18 cellular contexts compared by ENCODE assay signal in the genomic region with DNA sequence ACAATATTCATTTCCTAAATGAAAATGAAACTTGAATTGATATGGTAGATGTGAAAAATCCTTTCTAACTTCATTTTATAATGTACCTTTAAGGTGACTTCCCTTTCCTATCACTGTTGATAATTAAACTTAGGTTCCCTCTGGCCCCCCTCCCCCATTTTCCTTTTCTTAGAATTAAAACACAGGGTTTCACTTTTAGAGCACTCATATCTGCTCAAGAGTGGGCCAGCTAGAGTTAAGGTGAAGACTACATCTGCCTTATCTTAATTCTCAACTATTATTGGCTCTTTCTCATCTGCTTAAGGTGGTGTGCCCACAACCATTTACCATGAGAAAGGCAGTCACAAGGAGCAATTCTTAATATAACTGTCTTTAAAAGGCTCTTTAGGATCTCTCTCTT. TPM values are rescaled to one million over a fixed set of nuclear protein-coding genes. Genes with fewer than 3 reads are reported as not detected.
DNase-seq lines count a peak whose midpoint lies in the region; ATAC-seq and TF ChIP-seq lines count a peak whose summit lies in the region.
"Had no signal": no experiment of that assay in that cellular context is flagged by ENCODE, and none has a peak within 500 bp of the region (broad histone marks: within the 10 kb centered on the region; RNA-seq: fewer than 3 reads in every experiment).

No MANE protein-coding gene starts in this region.

- no peaks in the 10 kb centered on the region for H3K36me3 ChIP-seq in mesendoderm (ENCODE audit: control insufficient read depth, insufficient read depth, low read length)
- H3K36me3 ChIP-seq: adrenal gland, ovary, sigmoid colon, vagina had no signal

- no peaks in the 10 kb centered on the region for H3K36me3 Mint-ChIP-seq in CD4-positive, alpha-beta T cell (ENCODE audit: low read depth)
- no peaks in the 10 kb centered on the region for H3K36me3 Mint-ChIP-seq in WTC11

- H3K4me2 ChIP-seq in mesendoderm (ENCODE audit: low read length) = no peak overlapping the region

- no peak overlapping the region for H3K9ac ChIP-seq in mesendoderm (ENCODE audit: low read length)

- no peaks in the 10 kb centered on the region for H3K9me3 ChIP-seq in CD4-positive, alpha-beta T cell (ENCODE audit: control insufficient read depth, low read length)
- H3K9me3 ChIP-seq: adrenal gland, ovary, sigmoid colon, vagina had no signal

- H3K18ac ChIP-seq in mesendoderm (ENCODE audit: low read length) = no peak overlapping the region

- H3K27me3 Mint-ChIP-seq in CD4-positive, alpha-beta T cell = no peaks in the 10 kb centered on the region
- H3K27me3 Mint-ChIP-seq in WTC11 (ENCODE audit: low read depth) = no peaks in the 10 kb centered on the region

- intact Hi-C loops in CD4-positive, alpha-beta T cell (cut with DNase I, micrococcal nuclease) = no loop called here
- intact Hi-C loops in left cardiac atrium (cut with DNase I) = no loop called here

- no peak overlapping the region for H3K27ac ChIP-seq in CD4-positive, alpha-beta T cell (ENCODE audit: low read depth, low read length)
- no peak overlapping the region for H3K27ac ChIP-seq in mesendoderm (ENCODE audit: low read depth, low read length)
- H3K27ac ChIP-seq: adrenal gland, ovary, sigmoid colon, vagina had no signal

- POLR2A ChIA-PET in CD4-positive, alpha-beta T cell (lab: Charles Lee) = no interaction called here
- POLR2A ChIA-PET in GM10248 (lab: Yijun Ruan, JAX) (no interaction called here), WTC11 (lab: Charles Lee) (no interaction called here)

- peak overlapping the region; percentile 50 for H3K27ac Mint-ChIP-seq in CD4-positive, alpha-beta T cell
- H3K27ac Mint-ChIP-seq in WTC11 = peak overlapping the region; percentile 35

- no peak overlapping the region for H2BK5ac ChIP-seq in mesendoderm (ENCODE audit: low read length)

- peak overlapping the region; percentile 45 for H3K23ac ChIP-seq in mesendoderm (ENCODE audit: low read length)

- no peak overlapping the region for H4K8ac ChIP-seq in mesendoderm (ENCODE audit: low read depth, low read length)

- H3K9me3 Mint-ChIP-seq in CD4-positive, alpha-beta T cell = no peaks in the 10 kb centered on the region
- H3K9me3 Mint-ChIP-seq in WTC11 = no peaks in the 10 kb centered on the region

- no peaks in the 10 kb centered on the region for H3K79me1 ChIP-seq in mesendoderm (ENCODE audit: low read length)

- H3K4ac ChIP-seq in mesendoderm (ENCODE audit: low read depth, low read length) = no peak overlapping the region

- peaks cover 31% of the 10 kb centered on the region for H3K4me1 Mint-ChIP-seq in CD4-positive, alpha-beta T cell (ENCODE audit: low read depth)
- peaks cover 21% of the 10 kb centered on the region for H3K4me1 Mint-ChIP-seq in WTC11

- no peak overlapping the region for H3K4me3 Mint-ChIP-seq in CD4-positive, alpha-beta T cell
- no peak overlapping the region for H3K4me3 Mint-ChIP-seq in WTC11

- no peak overlapping the region for H3K4me3 ChIP-seq in mesendoderm (ENCODE audit: low read length)
- H3K4me3 ChIP-seq: adrenal gland, ovary, sigmoid colon, vagina had no signal

- H4K5ac ChIP-seq in mesendoderm (ENCODE audit: low read length) = no peak overlapping the region

- no peak for TF ChIP-seq CTCF in CD4-positive, alpha-beta T cell (IDR thresholded peaks at IDR 0.05)
- TF ChIP-seq CTCF in GM10248 (IDR thresholded peaks at IDR 0.05; ENCODE audit: control extremely low read depth, extremely low read depth, low read depth, missing control alignments) = no peak
- no peak for TF ChIP-seq CTCF in WTC11 (IDR thresholded peaks at IDR 0.05)

- CTCF ChIA-PET in CD4-positive, alpha-beta T cell (lab: Charles Lee) = no interaction called here
- CTCF ChIA-PET in GM10248 (lab: Yijun Ruan, JAX) = no interaction called here
- CTCF ChIA-PET in WTC11 (lab: Charles Lee) = no interaction called here

- no peak overlapping the region for H3K56ac ChIP-seq in mesendoderm (ENCODE audit: low read length)

- H3K79me2 ChIP-seq in mesendoderm (ENCODE audit: control insufficient read depth, insufficient read depth, low read length) = no peaks in the 10 kb centered on the region

- H3K4me1 ChIP-seq in mesendoderm (ENCODE audit: control insufficient read depth, low read depth, low read length) = no peaks in the 10 kb centered on the region
- H3K4me1 ChIP-seq: sigmoid colon, vagina had no signal

- no peak overlapping the region for H2BK15ac ChIP-seq in mesendoderm (replicated peaks; ENCODE audit: low read depth)

- no peaks in the 10 kb centered on the region for H3K27me3 ChIP-seq in CD4-positive, alpha-beta T cell (ENCODE audit: control insufficient read depth, insufficient read depth, low read length)
- no peaks in the 10 kb centered on the region for H3K27me3 ChIP-seq in mesendoderm (ENCODE audit: insufficient read depth, low read length, poor library complexity)
- H3K27me3 ChIP-seq: adrenal gland, ovary, sigmoid colon, vagina had no signal

- H2AK5ac ChIP-seq in mesendoderm (ENCODE audit: low read length) = no peak overlapping the region

- no peak for DNase-seq in CD4-positive, alpha-beta T cell
- peak; percentile 12 for DNase-seq in GM10248 (ENCODE audit: extremely low spot score)
- DNase-seq in WTC11 (ENCODE audit: low spot score) = no peak
- DNase-seq in mesendoderm = no peak
- DNase-seq in activated gamma-delta T cell (lab: John Stamatoyannopoulos, UW) = no peak
- no peak for DNase-seq in left cardiac atrium
- DNase-seq: activated CD4-positive, alpha-beta T cell treated with anti-CD3 and anti-CD28 coated beads, Interleukin-2, amount 50 U/mL, for 1 hour; activated T-cell treated with anti-CD3 and anti-CD28 coated beads, Interleukin-2, amount 50 U/mL, for 48 hours; adrenal gland; GF-D8; NCI-H1436; ovary; sigmoid colon; stimulated activated CD4-positive, alpha-beta T cell treated with anti-CD3 and anti-CD28 coated beads, Interleukin-1b, Interleukin-23, amount 100 ng/mL, for 48 hours had no signal

- no peak overlapping the region for H2BK120ac ChIP-seq in mesendoderm (ENCODE audit: low read depth, low read length)

- no peak for ATAC-seq in CD4-positive, alpha-beta T cell (ENCODE audit: poor library complexity)
- 0 out of 2 replicates have a peak, but pooled peaks have one; percentile 36 for ATAC-seq in WTC11
- ATAC-seq in HG03457 (IDR thresholded peaks at IDR 0.05; ENCODE audit: unreplicated experiment) = no peak
- ATAC-seq in left cardiac atrium = no peak
- ATAC-seq: esophagus mucosa, SK-N-SH treated with all-trans-retinoic acid at 6 μM for 48 hours had no signal

TF ChIP-seq in WTC11, 78 proteins besides CTCF, POLR2A, EP300 and RAD21 (continues in another document):
- TF ChIP-seq ELF4 (CRISPR knock-in tag; IDR thresholded peaks at IDR 0.05; ENCODE audit: low read depth) (no peak), NFE2L1 (CRISPR knock-in tag; IDR thresholded peaks at IDR 0.05) (no peak), HMGA2 (CRISPR knock-in tag; IDR thresholded peaks at IDR 0.05) (no peak), ZNF232 (CRISPR knock-in tag; IDR thresholded peaks at IDR 0.05) (no peak), FOXP4 (CRISPR knock-in tag; IDR thresholded peaks at IDR 0.05) (no peak), NR3C1 (CRISPR knock-in tag; conservative IDR thresholded peaks at IDR 0.05; ENCODE audit: low read depth) (no peak)
- TF ChIP-seq, protein P1, sequence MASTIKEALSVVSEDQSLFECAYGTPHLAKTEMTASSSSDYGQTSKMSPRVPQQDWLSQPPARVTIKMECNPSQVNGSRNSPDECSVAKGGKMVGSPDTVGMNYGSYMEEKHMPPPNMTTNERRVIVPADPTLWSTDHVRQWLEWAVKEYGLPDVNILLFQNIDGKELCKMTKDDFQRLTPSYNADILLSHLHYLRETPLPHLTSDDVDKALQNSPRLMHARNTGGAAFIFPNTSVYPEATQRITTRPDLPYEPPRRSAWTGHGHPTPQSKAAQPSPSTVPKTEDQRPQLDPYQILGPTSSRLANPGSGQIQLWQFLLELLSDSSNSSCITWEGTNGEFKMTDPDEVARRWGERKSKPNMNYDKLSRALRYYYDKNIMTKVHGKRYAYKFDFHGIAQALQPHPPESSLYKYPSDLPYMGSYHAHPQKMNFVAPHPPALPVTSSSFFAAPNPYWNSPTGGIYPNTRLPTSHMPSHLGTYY (CRISPR knock-in tag; IDR thresholded peaks at IDR 0.05) = no peak
- TF ChIP-seq, protein P2, sequence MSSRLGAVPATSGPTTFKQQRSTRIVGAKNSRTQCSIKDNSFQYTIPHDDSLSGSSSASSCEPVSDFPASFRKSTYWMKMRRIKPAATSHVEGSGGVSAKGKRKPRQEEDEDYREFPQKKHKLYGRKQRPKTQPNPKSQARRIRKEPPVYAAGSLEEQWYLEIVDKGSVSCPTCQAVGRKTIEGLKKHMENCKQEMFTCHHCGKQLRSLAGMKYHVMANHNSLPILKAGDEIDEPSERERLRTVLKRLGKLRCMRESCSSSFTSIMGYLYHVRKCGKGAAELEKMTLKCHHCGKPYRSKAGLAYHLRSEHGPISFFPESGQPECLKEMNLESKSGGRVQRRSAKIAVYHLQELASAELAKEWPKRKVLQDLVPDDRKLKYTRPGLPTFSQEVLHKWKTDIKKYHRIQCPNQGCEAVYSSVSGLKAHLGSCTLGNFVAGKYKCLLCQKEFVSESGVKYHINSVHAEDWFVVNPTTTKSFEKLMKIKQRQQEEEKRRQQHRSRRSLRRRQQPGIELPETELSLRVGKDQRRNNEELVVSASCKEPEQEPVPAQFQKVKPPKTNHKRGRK (CRISPR knock-in tag; IDR thresholded peaks at IDR 0.05; ENCODE audit: borderline replicate concordance) = no peak

RNA-seq across cellular contexts. Expression of gene LIN52, which starts 49.7 kb away (rescaled TPM):
- 1 to 10 TPM; 5.4 to 6.8 TPM for total RNA-seq in CD4-positive, alpha-beta T cell
- total RNA-seq in WTC11 (2021) = 8.8 to 10.6 TPM (median 10.3 TPM) in 3 replicates
- 7.6 TPM for polyA plus RNA-seq in mesendoderm (2013, experiment 1 of 2)
- 7.4 TPM for polyA plus RNA-seq in mesendoderm (2013, experiment 2 of 2)
- total RNA-seq in left cardiac atrium = 1 to 10 TPM; 6.6 to 8.1 TPM

RNA-seq across cellular contexts. Expression of gene ALDH6A1, which starts 50.2 kb away (rescaled TPM):
- 1 to 10 TPM; 5.3 to 6.2 TPM for total RNA-seq in CD4-positive, alpha-beta T cell
- 21.6 to 32.1 TPM (median 30.6 TPM) in 3 replicates for total RNA-seq in WTC11 (2021)
- 3.4 TPM for polyA plus RNA-seq in mesendoderm (2013, experiment 1 of 2)
- polyA plus RNA-seq in mesendoderm (2013, experiment 2 of 2) = 3.6 TPM
- 10 to 100 TPM; 29.2 to 33.3 TPM for total RNA-seq in left cardiac atrium
